Comparison of ENCODE assay signal across 8 cellular contexts in the genomic region with DNA sequence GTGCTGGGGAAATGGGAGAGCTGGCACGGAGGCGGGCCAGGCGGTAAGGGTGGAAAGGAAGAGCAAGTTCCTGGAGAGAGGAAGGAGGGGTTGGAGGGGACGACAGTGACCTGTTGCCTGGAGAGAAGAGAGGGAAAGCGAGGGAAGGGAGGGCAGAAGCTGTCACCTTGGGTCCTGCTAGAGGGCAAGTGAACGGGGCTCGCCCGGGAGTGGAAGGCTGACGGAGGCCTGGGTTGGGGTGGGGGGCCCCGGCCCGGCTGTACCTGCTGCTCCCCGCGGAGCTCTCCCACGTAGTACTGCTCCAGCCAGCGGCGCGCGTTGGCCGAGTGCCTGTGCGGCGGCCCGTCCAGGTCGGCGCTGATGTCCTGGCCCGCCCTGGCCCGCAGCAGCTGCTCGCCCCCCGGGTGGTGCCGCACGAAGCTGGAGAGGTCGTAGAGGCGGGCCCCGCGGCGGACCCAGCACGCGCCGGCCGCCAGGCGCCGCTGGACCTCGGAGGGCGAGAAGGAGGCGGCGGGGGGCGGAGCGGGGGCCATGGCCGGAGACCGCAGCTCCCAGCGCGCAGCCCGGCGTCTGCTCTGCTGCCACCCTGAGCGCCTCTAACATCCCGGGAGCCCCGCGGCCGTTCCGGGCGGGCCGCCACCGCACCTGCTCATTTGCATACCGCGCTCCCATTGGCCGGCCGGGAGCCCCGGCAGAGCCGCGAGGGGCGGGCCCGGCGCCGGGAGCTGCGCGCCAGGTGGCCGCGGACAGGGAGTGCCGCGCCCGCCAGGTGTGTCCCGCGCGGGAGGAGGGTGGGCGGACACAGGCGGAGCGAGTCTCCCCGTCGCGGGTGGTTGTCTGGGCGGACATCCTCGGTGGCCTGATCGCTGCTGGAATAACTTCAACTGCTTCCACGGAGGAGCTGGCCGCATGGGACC. TPM values are rescaled to one million over a fixed set of nuclear protein-coding genes. Genes with fewer than 3 reads are reported as not detected.
DNase-seq lines count a peak whose midpoint lies in the region; ATAC-seq and TF ChIP-seq lines count a peak whose summit lies in the region.

A gene with protein sequence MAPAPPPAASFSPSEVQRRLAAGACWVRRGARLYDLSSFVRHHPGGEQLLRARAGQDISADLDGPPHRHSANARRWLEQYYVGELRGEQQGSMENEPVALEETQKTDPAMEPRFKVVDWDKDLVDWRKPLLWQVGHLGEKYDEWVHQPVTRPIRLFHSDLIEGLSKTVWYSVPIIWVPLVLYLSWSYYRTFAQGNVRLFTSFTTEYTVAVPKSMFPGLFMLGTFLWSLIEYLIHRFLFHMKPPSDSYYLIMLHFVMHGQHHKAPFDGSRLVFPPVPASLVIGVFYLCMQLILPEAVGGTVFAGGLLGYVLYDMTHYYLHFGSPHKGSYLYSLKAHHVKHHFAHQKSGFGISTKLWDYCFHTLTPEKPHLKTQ (minus strand): TSS at position 598 of the 917 bp plus-strand sequence. CDS start 65 bp downstream, at position 533.

- ATAC-seq in CD8-positive, alpha-beta T cell: peak; percentile 97
- ATAC-seq in GM19452 (IDR thresholded peaks at IDR 0.05; ENCODE audit: unreplicated experiment): peak; percentile 87
- ATAC-seq in HG03558 (IDR thresholded peaks at IDR 0.05; ENCODE audit: extremely low read depth, unreplicated experiment): peak; percentile 72

- POLR2A ChIA-PET in CD8-positive, alpha-beta T cell (lab: Charles Lee): no interaction called here

- no peaks in the 10 kb centered on the region for H3K9me3 ChIP-seq in CD8-positive, alpha-beta T cell (ENCODE audit: low read length)
- no peaks in the 10 kb centered on the region for H3K9me3 ChIP-seq in mucosa of stomach (ENCODE audit: control insufficient read depth, low read length)

- TF ChIP-seq CTCF in CD8-positive, alpha-beta T cell (IDR thresholded peaks at IDR 0.05): no peak
- peak; percentile 3 for TF ChIP-seq CTCF in epithelial cell of esophagus (IDR thresholded peaks at IDR 0.05; ENCODE audit: insufficient read depth, low read depth, low read length, missing control alignments)

- H3K9me3 Mint-ChIP-seq in CD8-positive, alpha-beta T cell: no peaks in the 10 kb centered on the region

- peaks cover 4% of the 10 kb centered on the region for H3K4me1 ChIP-seq in CD8-positive, alpha-beta T cell (ENCODE audit: insufficient read depth, low read length)
- peaks cover 31% of the 10 kb centered on the region for H3K4me1 ChIP-seq in mucosa of stomach (ENCODE audit: control insufficient read depth, insufficient read depth, low read length)

- DNase-seq in CD8-positive, alpha-beta T cell: peak; percentile 11 to 64 (median 47)
- DNase-seq in NCI-H774 (lab: John Stamatoyannopoulos, UW) (peak; percentile 81), epithelial cell of esophagus (ENCODE audit: low read depth) (peak; percentile 90)
- peak; percentile 4 for DNase-seq in activated CD8-positive, alpha-beta memory T cell treated with anti-CD3 and anti-CD28 coated beads, Interleukin-2, amount 50 U/mL, for 24 hours (ENCODE audit: extremely low read depth)
- DNase-seq in stimulated activated CD8-positive, alpha-beta memory T cell treated with anti-CD3 and anti-CD28 coated beads, Interleukin-7, amount 100 ng/mL, for 4 hours (ENCODE audit: low read depth in 2 of 2): peak; percentile 1 to 47

- no peak within 1 kb of the TSS for H3K27ac Mint-ChIP-seq in CD8-positive, alpha-beta T cell

- CTCF ChIA-PET in CD8-positive, alpha-beta T cell (lab: Charles Lee): interaction anchor here (1.1 kb wide), 1 partner anchor 87 kb away, joined by 3 read pairs; no protein-coding TSS in a partner anchor

- peaks cover 9% of the 10 kb centered on the region for H3K27me3 ChIP-seq in CD8-positive, alpha-beta T cell (ENCODE audit: insufficient read depth, low read length)
- H3K27me3 ChIP-seq in mucosa of stomach (ENCODE audit: control insufficient read depth, insufficient read depth, low read length): peaks cover 9% of the 10 kb centered on the region

- peaks cover 11% of the 10 kb centered on the region for H3K4me1 Mint-ChIP-seq in CD8-positive, alpha-beta T cell (ENCODE audit: low read depth)

- no peaks in the 10 kb centered on the region for H3K36me3 Mint-ChIP-seq in CD8-positive, alpha-beta T cell

- H3K4me3 Mint-ChIP-seq in CD8-positive, alpha-beta T cell: peak within 1 kb of the TSS; percentile 75

- intact Hi-C loops in CD8-positive, alpha-beta T cell (cut with DNase I, micrococcal nuclease): no loop called here

- no peak within 1 kb of the TSS for H3K27ac ChIP-seq in CD8-positive, alpha-beta T cell (ENCODE audit: low read depth, low read length)

- peak within 1 kb of the TSS; percentile 9 for H3K4me3 ChIP-seq in CD8-positive, alpha-beta T cell (ENCODE audit: low read depth, low read length)
- peak within 1 kb of the TSS; percentile 27 for H3K4me3 ChIP-seq in epithelial cell of esophagus (ENCODE audit: low read length)
- peak within 1 kb of the TSS; percentile 97 for H3K4me3 ChIP-seq in mucosa of stomach (ENCODE audit: low read length)

- H3K9ac ChIP-seq in mucosa of stomach (ENCODE audit: low read length): peak within 1 kb of the TSS; percentile 98

- no peaks in the 10 kb centered on the region for H3K36me3 ChIP-seq in CD8-positive, alpha-beta T cell (ENCODE audit: insufficient read depth, low read length)
- peaks cover 4% of the 10 kb centered on the region for H3K36me3 ChIP-seq in mucosa of stomach (ENCODE audit: control insufficient read depth, insufficient read depth, low read length)

- peaks cover 36% of the 10 kb centered on the region for H3K27me3 Mint-ChIP-seq in CD8-positive, alpha-beta T cell (ENCODE audit: low read depth)

RNA-seq across cellular contexts. Expression of the gene that starts here (rescaled TPM):
- not detected for total RNA-seq in CD8-positive, alpha-beta T cell

Comparison
In these comparisons a context has a peak if more than half of its experiments do, and no peak if none do; other contexts are left out.
1. Peak in DNase-seq, ATAC-seq and H3K4me3 ChIP-seq in CD8-positive, alpha-beta T cell; RNA of the gene not detected or under 1 TPM.
2. DNase-seq: peak in every context shown above with its lines; median percentile 90 in epithelial cell of esophagus; 81 in NCI-H774; 47 in CD8-positive, alpha-beta T cell; 24 in stimulated activated CD8-positive, alpha-beta memory T cell treated with anti-CD3 and anti-CD28 coated beads, Interleukin-7, amount 100 ng/mL, for 4 hours; 4 in activated CD8-positive, alpha-beta memory T cell treated with anti-CD3 and anti-CD28 coated beads, Interleukin-2, amount 50 U/mL, for 24 hours.
3. H3K4me3 ChIP-seq: peak in every context shown above with its lines; median percentile 97 in mucosa of stomach; 27 in epithelial cell of esophagus; 9 in CD8-positive, alpha-beta T cell.